Comparison of ENCODE assay signal across 12 cellular contexts in the genomic region with DNA sequence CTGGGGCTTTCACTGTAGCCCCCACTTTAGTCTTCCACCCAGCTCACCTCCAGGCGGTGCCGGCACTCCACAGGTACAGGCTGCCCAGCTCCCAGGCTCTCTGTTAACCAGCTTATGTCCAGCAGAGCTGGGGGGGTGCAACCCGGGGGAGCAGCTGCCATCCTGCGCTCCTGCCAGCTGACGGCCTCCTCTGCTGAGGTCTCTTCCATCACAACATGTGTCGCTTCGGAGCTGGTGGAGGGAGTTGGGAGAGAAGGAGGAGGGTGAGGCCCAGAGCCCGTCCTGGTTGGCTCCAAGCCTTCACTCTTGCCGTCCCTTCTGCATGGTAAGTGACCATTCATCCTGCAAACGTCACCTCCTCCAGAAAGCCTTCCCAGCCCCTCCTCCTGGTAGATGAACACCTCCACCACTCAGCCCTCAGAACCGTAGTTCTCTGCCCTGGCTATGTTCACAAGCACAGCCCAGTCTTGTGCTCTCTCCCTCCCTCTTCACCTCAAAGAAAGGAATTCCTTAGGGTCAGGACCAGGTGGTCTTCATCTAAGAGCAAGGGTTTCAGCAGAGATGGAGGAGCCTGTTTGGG. TPM values are rescaled to one million over a fixed set of nuclear protein-coding genes. Genes with fewer than 3 reads are reported as not detected.
DNase-seq lines count a peak whose midpoint lies in the region; ATAC-seq and TF ChIP-seq lines count a peak whose summit lies in the region.
"Had no signal": no experiment of that assay in that cellular context is flagged by ENCODE, and none has a peak within 500 bp of the region (broad histone marks: within the 10 kb centered on the region; RNA-seq: fewer than 3 reads in every experiment).

No MANE protein-coding gene starts in this region.

- peaks cover 9% of the 10 kb centered on the region; the same call in 1 of the 2 replicates for H3K79me2 ChIP-seq in MM.1S (ENCODE audit: low read length)

- H3K9me3 ChIP-seq in CD4-positive, alpha-beta T cell (ENCODE audit: control insufficient read depth, low read length): no peaks in the 10 kb centered on the region
- no peaks in the 10 kb centered on the region for H3K9me3 ChIP-seq in MM.1S (replicated peaks; ENCODE audit: insufficient read depth, low read length)
- H3K9me3 ChIP-seq: right lobe of liver had no signal

- H2AFZ ChIP-seq in MM.1S (ENCODE audit: low read length): no peak overlapping the region

- H3K4me3 ChIP-seq in MM.1S (ENCODE audit: low read length): no peak overlapping the region

- POLR2A ChIA-PET in CD4-positive, alpha-beta T cell (lab: Charles Lee): interaction anchor here (0.5 to 2.1 kb wide), 15 partner anchors 9 to 948 kb away, joined by 3 to 16 read pairs (median 4); a partner anchor contains a TSS

- H3K9me3 Mint-ChIP-seq in CD4-positive, alpha-beta T cell: no peaks in the 10 kb centered on the region
- no peaks in the 10 kb centered on the region for H3K9me3 Mint-ChIP-seq in dendritic cell treated with granulocyte-macrophage colony-stimulating factor and Interleukin-4, amounts not matched to agents 40 ng/mL and 50 ng/mL, for 4 days
- H3K9me3 Mint-ChIP-seq in nephron: no peaks in the 10 kb centered on the region

- H3K27ac Mint-ChIP-seq in CD4-positive, alpha-beta T cell: peak overlapping the region; percentile 80
- peak overlapping the region; percentile 90 for H3K27ac Mint-ChIP-seq in dendritic cell treated with granulocyte-macrophage colony-stimulating factor and Interleukin-4, amounts not matched to agents 40 ng/mL and 50 ng/mL, for 4 days
- H3K27ac Mint-ChIP-seq in nephron: peak overlapping the region; percentile 44 to 79 (median 63)

- ATAC-seq in CD4-positive, alpha-beta T cell (ENCODE audit: poor library complexity): no peak
- ATAC-seq in GM21723 (IDR thresholded peaks at IDR 0.05; ENCODE audit: unreplicated experiment) (no peak), GM19035 (IDR thresholded peaks at IDR 0.05; ENCODE audit: unreplicated experiment) (no peak)
- ATAC-seq: foreskin keratinocyte, right lobe of liver had no signal

- H3K27me3 Mint-ChIP-seq in CD4-positive, alpha-beta T cell: no peaks in the 10 kb centered on the region
- peaks cover 3% of the 10 kb centered on the region for H3K27me3 Mint-ChIP-seq in dendritic cell treated with granulocyte-macrophage colony-stimulating factor and Interleukin-4, amounts not matched to agents 40 ng/mL and 50 ng/mL, for 4 days
- H3K27me3 Mint-ChIP-seq in nephron (ENCODE audit: low read depth): no peaks in the 10 kb centered on the region

- no peaks in the 10 kb centered on the region for H4K20me1 ChIP-seq in MM.1S (ENCODE audit: insufficient read depth, low read length)

- H3K4me1 Mint-ChIP-seq in CD4-positive, alpha-beta T cell (ENCODE audit: low read depth): peaks cover 33% of the 10 kb centered on the region
- H3K4me1 Mint-ChIP-seq in dendritic cell treated with granulocyte-macrophage colony-stimulating factor and Interleukin-4, amounts not matched to agents 40 ng/mL and 50 ng/mL, for 4 days (ENCODE audit: low read depth): peaks cover 39% of the 10 kb centered on the region
- H3K4me1 Mint-ChIP-seq in nephron: peaks cover 40% of the 10 kb centered on the region

- DNase-seq in CD4-positive, alpha-beta T cell: no peak
- DNase-seq in MM.1S (no peak), Kasumi-1 (lab: John Stamatoyannopoulos, UW) (no peak), posterior vena cava (ENCODE audit: low spot score) (no peak)
- DNase-seq: foreskin keratinocyte, GDM1, NCI-H1436 treated with DMSO at 0.1 percent for 48 hours had no signal

- no peak for TF ChIP-seq CTCF in CD4-positive, alpha-beta T cell (IDR thresholded peaks at IDR 0.05)
- TF ChIP-seq CTCF in MM.1S (IDR thresholded peaks at IDR 0.05; ENCODE audit: low read length) (no peak), nephron (IDR thresholded peaks at IDR 0.05; ENCODE audit: unreplicated experiment in 3 of 3) (no peak)

- no peak overlapping the region for H3K9ac ChIP-seq in MM.1S (ENCODE audit: low read length)

- H3K36me3 ChIP-seq in MM.1S (replicated peaks; ENCODE audit: insufficient read depth, low read length): no peaks in the 10 kb centered on the region

- CTCF ChIA-PET in CD4-positive, alpha-beta T cell (lab: Charles Lee): interaction anchor here (1.0 to 1.3 kb wide), 3 partner anchors 8 to 36 kb away, joined by 3 to 5 read pairs (median 4); a partner anchor contains a TSS

- H3K4me1 ChIP-seq in MM.1S (ENCODE audit: low read length): no peaks in the 10 kb centered on the region
- H3K4me1 ChIP-seq: foreskin keratinocyte had no signal

- no peaks in the 10 kb centered on the region for H3K27me3 ChIP-seq in CD4-positive, alpha-beta T cell (ENCODE audit: control insufficient read depth, insufficient read depth, low read length)
- H3K27me3 ChIP-seq in MM.1S (replicated peaks; ENCODE audit: insufficient read depth, low read length): 0 out of 2 replicates have a peak, but pooled peaks cover 4% of the 10 kb centered on the region
- H3K27me3 ChIP-seq: foreskin keratinocyte, right lobe of liver had no signal

- intact Hi-C loops in CD4-positive, alpha-beta T cell (cut with DNase I, micrococcal nuclease): loop anchor here (5.0 kb wide), 2 partner anchors 33 to 153 kb away; a partner anchor contains a TSS
- intact Hi-C loops in dendritic cell treated with granulocyte-macrophage colony-stimulating factor and Interleukin-4, amounts not matched to agents 40 ng/mL and 50 ng/mL, for 4 days (cut with micrococcal nuclease): loop anchor here (5.0 kb wide), 1 partner anchor 33 kb away; no protein-coding TSS in a partner anchor
- intact Hi-C loops in posterior vena cava (cut with DNase I): no loop called here

- peaks cover 51% of the 10 kb centered on the region for H3K36me3 Mint-ChIP-seq in CD4-positive, alpha-beta T cell (ENCODE audit: low read depth)
- peaks cover 60% of the 10 kb centered on the region for H3K36me3 Mint-ChIP-seq in dendritic cell treated with granulocyte-macrophage colony-stimulating factor and Interleukin-4, amounts not matched to agents 40 ng/mL and 50 ng/mL, for 4 days (ENCODE audit: low read depth)
- H3K36me3 Mint-ChIP-seq in nephron (ENCODE audit: low read depth): peaks cover 21% of the 10 kb centered on the region

- H3F3A ChIP-seq in MM.1S (ENCODE audit: insufficient read depth, low read length): peaks cover 9% of the 10 kb centered on the region

- H3K4me2 ChIP-seq in MM.1S (ENCODE audit: low read depth, low read length): peak overlapping the region; percentile 91; the same call in 1 of the 2 replicates

- peak overlapping the region; percentile 95 for H3K4me3 Mint-ChIP-seq in CD4-positive, alpha-beta T cell
- H3K4me3 Mint-ChIP-seq in dendritic cell treated with granulocyte-macrophage colony-stimulating factor and Interleukin-4, amounts not matched to agents 40 ng/mL and 50 ng/mL, for 4 days: peak overlapping the region; percentile 81
- H3K4me3 Mint-ChIP-seq in nephron: peak overlapping the region; percentile 87 to 93 (median 91)

- H3K9me2 ChIP-seq in MM.1S (replicated peaks; ENCODE audit: insufficient read depth, low read length): no peaks in the 10 kb centered on the region

- H3K27ac ChIP-seq in CD4-positive, alpha-beta T cell (ENCODE audit: low read depth, low read length): peak overlapping the region; percentile 87
- H3K27ac ChIP-seq in MM.1S (ENCODE audit: low read length): no peak overlapping the region
- H3K27ac ChIP-seq: foreskin keratinocyte, right lobe of liver had no signal

RNA-seq across cellular contexts. Expression of a gene that starts 1.6 kb away (rescaled TPM):
- 10 to 100 TPM; 33.6 to 35.6 TPM for total RNA-seq in CD4-positive, alpha-beta T cell
- 10 to 100 TPM in 1 of 2 donors, 1 to 10 TPM in 1; 9.4 to 16.9 TPM for total RNA-seq in posterior vena cava

RNA-seq across cellular contexts. Expression of a gene that starts 15.4 kb away (rescaled TPM):
- 1 to 10 TPM; 1.3 to 1.8 TPM for total RNA-seq in CD4-positive, alpha-beta T cell
- total RNA-seq in posterior vena cava: 1 to 10 TPM; 1.6 to 2.1 TPM

RNA-seq across cellular contexts. Expression of a gene that starts 23.4 kb away (rescaled TPM):
- total RNA-seq in CD4-positive, alpha-beta T cell: 10 to 100 TPM; 20.3 to 21.3 TPM
- 100 to 1,000 TPM; 783 to 919 TPM for total RNA-seq in posterior vena cava

RNA-seq across cellular contexts. Expression of a gene that starts 36.3 kb away (rescaled TPM):
- total RNA-seq in CD4-positive, alpha-beta T cell: 10 to 100 TPM; 88.5 to 90.6 TPM
- total RNA-seq in posterior vena cava: 10 to 100 TPM; 82.8 to 91.0 TPM

RNA-seq across cellular contexts. Expression of a gene that starts 42.6 kb away (rescaled TPM):
- 10 to 100 TPM; 45.2 to 48.3 TPM for total RNA-seq in CD4-positive, alpha-beta T cell
- total RNA-seq in posterior vena cava: 10 to 100 TPM; 39.9 to 60.0 TPM

Comparison
In these comparisons a context has a peak if more than half of its experiments do, and no peak if none do; other contexts are left out.
1. RNA of a gene that starts 23.4 kb away (total RNA-seq): 783 to 919 TPM in posterior vena cava; 20.3 to 21.3 TPM in CD4-positive, alpha-beta T cell; every median in the first group is over 10 times any median in the second.
2. intact Hi-C loops: an anchor here in CD4-positive, alpha-beta T cell (5.0 kb wide) and dendritic cell treated with granulocyte-macrophage colony-stimulating factor and Interleukin-4, amounts not matched to agents 40 ng/mL and 50 ng/mL, for 4 days (5.0 kb wide); none called in posterior vena cava.
3. Peak in every context shown above with its lines, with median percentiles within 50 percentile points of each other: H3K27ac Mint-ChIP-seq and H3K4me3 Mint-ChIP-seq.